Comparison of ENCODE assay signal across 8 cellular contexts in the genomic region with DNA sequence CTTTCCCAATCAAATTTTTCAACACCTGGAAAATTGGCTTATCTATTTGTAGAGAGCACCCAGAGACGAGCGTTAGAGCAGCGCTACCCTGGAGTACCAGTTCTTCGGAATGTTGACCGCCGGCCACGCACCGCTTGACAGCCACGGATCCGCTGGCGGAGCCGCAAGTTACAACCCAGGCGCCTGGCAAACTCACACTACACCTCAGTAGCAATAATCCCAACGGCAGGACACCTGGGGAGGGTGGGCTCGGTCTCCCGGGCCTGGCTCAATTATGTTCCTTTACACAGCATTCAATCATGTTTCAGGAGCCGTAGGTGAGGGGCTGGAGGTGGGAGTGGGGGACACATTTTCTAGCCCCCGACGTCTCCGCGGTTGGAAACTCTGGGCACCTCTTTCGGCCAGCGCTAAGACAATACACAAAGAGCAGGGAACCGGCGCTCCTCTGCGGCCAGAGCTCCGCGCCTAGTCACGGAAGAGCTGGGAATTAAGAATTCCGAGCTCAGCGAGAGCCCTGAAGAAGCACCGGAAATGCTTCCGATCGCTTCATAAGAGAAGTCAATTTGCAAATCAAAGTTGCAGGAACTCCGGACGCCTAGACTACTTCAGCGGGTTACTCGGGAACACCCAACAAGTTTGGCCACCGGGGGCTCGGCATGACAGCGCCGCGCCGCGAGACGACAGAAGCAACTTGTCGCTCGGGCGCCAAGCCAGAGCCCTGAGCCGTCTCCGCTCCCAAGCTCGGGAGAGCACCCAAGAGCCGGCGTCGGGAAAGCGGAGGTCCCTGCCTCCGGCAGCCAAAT. TPM values are rescaled to one million over a fixed set of nuclear protein-coding genes. Genes with fewer than 3 reads are reported as not detected.
DNase-seq lines count a peak whose midpoint lies in the region; ATAC-seq and TF ChIP-seq lines count a peak whose summit lies in the region.

No MANE protein-coding gene starts in this region.

- H3K4me1 Mint-ChIP-seq in activated naive CD8-positive, alpha-beta T cell treated with anti-CD3 and anti-CD28 coated beads, Interleukin-2, amount 50 U/mL, for 24 hours, result peaks cover 22% of the 10 kb centered on the region
- peaks cover 20% of the 10 kb centered on the region for H3K4me1 Mint-ChIP-seq in neural progenitor cell

- peak overlapping the region; percentile 92 for H3K4me3 ChIP-seq in neural progenitor cell

- peaks cover 28% of the 10 kb centered on the region for H3K27me3 ChIP-seq in neural progenitor cell

- peaks cover 50% of the 10 kb centered on the region for H3K79me2 ChIP-seq in neural progenitor cell (ENCODE audit: low read depth)

- H3K27ac ChIP-seq in neural progenitor cell, result no peak overlapping the region

- TF ChIP-seq CTCF in neural progenitor cell (IDR thresholded peaks at IDR 0.05), result no peak

- H3F3A ChIP-seq in neural progenitor cell (ENCODE audit: low read depth), result peaks cover 30% of the 10 kb centered on the region

- peaks cover 28% of the 10 kb centered on the region for H4K20me1 ChIP-seq in neural progenitor cell (ENCODE audit: low read depth)

- no peaks in the 10 kb centered on the region for H3K36me3 ChIP-seq in neural progenitor cell

- H3K4me2 ChIP-seq in neural progenitor cell, result peak overlapping the region; percentile 91

- H3K4me3 Mint-ChIP-seq in activated naive CD8-positive, alpha-beta T cell treated with anti-CD3 and anti-CD28 coated beads, Interleukin-2, amount 50 U/mL, for 24 hours, result peak overlapping the region; percentile 85
- peak overlapping the region; percentile 97 for H3K4me3 Mint-ChIP-seq in neural progenitor cell

- H3K27me3 Mint-ChIP-seq in activated naive CD8-positive, alpha-beta T cell treated with anti-CD3 and anti-CD28 coated beads, Interleukin-2, amount 50 U/mL, for 24 hours, result peaks cover 65% of the 10 kb centered on the region
- H3K27me3 Mint-ChIP-seq in neural progenitor cell (ENCODE audit: insufficient read depth, low read depth), result peaks cover 8% of the 10 kb centered on the region

- peak overlapping the region; percentile 81 for H3K27ac Mint-ChIP-seq in activated naive CD8-positive, alpha-beta T cell treated with anti-CD3 and anti-CD28 coated beads, Interleukin-2, amount 50 U/mL, for 24 hours
- H3K27ac Mint-ChIP-seq in neural progenitor cell, result no peak overlapping the region

- DNase-seq in NCI-H2081 (lab: John Stamatoyannopoulos, UW), result peak; percentile 77 to 82
- DNase-seq in NCI-H2081 treated with DMSO at 0.1 percent for 48 hours (lab: John Stamatoyannopoulos, UW), result no peak
- DNase-seq in NCI-H774 (lab: John Stamatoyannopoulos, UW), result peak; percentile 71
- peak; percentile 33 for DNase-seq in activated naive CD8-positive, alpha-beta T cell treated with anti-CD3 and anti-CD28 coated beads, Interleukin-2, amount 50 U/mL, for 24 hours
- peak; percentile 88 for DNase-seq in Right ventricle myocardium inferior (ENCODE audit: missing footprints)
- DNase-seq in neural progenitor cell (ENCODE audit: low spot score), result peak; percentile 74

- intact Hi-C loops in Right ventricle myocardium inferior (cut with DNase I), result loop anchor here (2.0 to 5.0 kb wide), 3 partner anchors 79 to 124 kb away; no protein-coding TSS in a partner anchor

- no peaks in the 10 kb centered on the region for H3K9me3 ChIP-seq in neural progenitor cell (ENCODE audit: low read depth)

- peak overlapping the region; percentile 93 for H2AFZ ChIP-seq in neural progenitor cell (replicated peaks)

- H3K9ac ChIP-seq in neural progenitor cell, result no peak overlapping the region

- ATAC-seq in HG02981 (IDR thresholded peaks at IDR 0.05; ENCODE audit: unreplicated experiment) (peak; percentile 35), Right ventricle myocardium inferior (peak; percentile 63), HG03565 (IDR thresholded peaks at IDR 0.05; ENCODE audit: unreplicated experiment) (no peak)
- ATAC-seq in activated naive CD8-positive, alpha-beta T cell treated with anti-CD3 and anti-CD28 coated beads, Interleukin-2, amount 50 U/mL, for 24 hours, result no peak

- peaks cover 24% of the 10 kb centered on the region for H3K4me1 ChIP-seq in neural progenitor cell

- no peaks in the 10 kb centered on the region for H3K9me3 Mint-ChIP-seq in activated naive CD8-positive, alpha-beta T cell treated with anti-CD3 and anti-CD28 coated beads, Interleukin-2, amount 50 U/mL, for 24 hours
- no peaks in the 10 kb centered on the region for H3K9me3 Mint-ChIP-seq in neural progenitor cell

- H3K36me3 Mint-ChIP-seq in activated naive CD8-positive, alpha-beta T cell treated with anti-CD3 and anti-CD28 coated beads, Interleukin-2, amount 50 U/mL, for 24 hours (ENCODE audit: low read depth), result no peaks in the 10 kb centered on the region
- H3K36me3 Mint-ChIP-seq in neural progenitor cell, result no peaks in the 10 kb centered on the region

RNA-seq across cellular contexts. Expression of a gene that starts 1.0 kb away (rescaled TPM):
- 2.1 TPM for total RNA-seq in Right ventricle myocardium inferior
- total RNA-seq in neural progenitor cell (ENCODE audit: low replicate concordance), result 11.3 and 15.1 TPM in 2 replicates

Comparison
In these comparisons a context has a peak if more than half of its experiments do, and no peak if none do; other contexts are left out.
1. ATAC-seq: peak in HG02981 (single experiment) and Right ventricle myocardium inferior (single experiment); none in activated naive CD8-positive, alpha-beta T cell treated with anti-CD3 and anti-CD28 coated beads, Interleukin-2, amount 50 U/mL, for 24 hours (single experiment) and HG03565 (single experiment).